17 cellular contexts compared by ENCODE assay signal in genomic region chr1:184021666-184022198, GRCh38. TPM values are rescaled to one million over a fixed set of nuclear protein-coding genes. Genes with fewer than 3 reads are reported as not detected.
DNase-seq lines count a peak whose midpoint lies in the region; TF ChIP-seq lines count a peak whose summit lies in the region.
"Had no signal": no experiment of that assay in that cellular context is flagged by ENCODE, and none has a peak within 500 bp of the region (broad histone marks: within the 10 kb centered on the region; RNA-seq: fewer than 3 reads in every experiment).

No MANE protein-coding gene starts in this region.

- WGBS in suprapubic skin, result 52% methylated on average over 1 of the region's 1 CpG

- no peak for TF ChIP-seq POLR2A in suprapubic skin (IDR thresholded peaks at IDR 0.05)

- no peaks in the 10 kb centered on the region for H3K36me3 Mint-ChIP-seq in activated CD4-positive, alpha-beta memory T cell treated with anti-CD3 and anti-CD28 coated beads for 36 hours
- H3K36me3 Mint-ChIP-seq: activated naive CD8-positive, alpha-beta T cell treated with anti-CD3 and anti-CD28 coated beads for 36 hours; CD4-positive, alpha-beta memory T cell had no signal

- POLR2A ChIA-PET in activated CD4-positive, alpha-beta memory T cell treated with anti-CD3 and anti-CD28 coated beads for 36 hours (lab: Charles Lee), result no interaction called here

- H3K9me3 ChIP-seq in suprapubic skin, result no peaks in the 10 kb centered on the region

- H3K4me1 ChIP-seq in suprapubic skin, result peaks cover 15% of the 10 kb centered on the region

- H3K36me3 ChIP-seq in suprapubic skin, result no peaks in the 10 kb centered on the region

- intact Hi-C loops in activated CD4-positive, alpha-beta memory T cell treated with anti-CD3 and anti-CD28 coated beads for 36 hours (cut with micrococcal nuclease), result no loop called here

- H3K27ac ChIP-seq in suprapubic skin, result no peak overlapping the region

- H3K27ac Mint-ChIP-seq in activated CD4-positive, alpha-beta memory T cell treated with anti-CD3 and anti-CD28 coated beads for 36 hours, result no peak overlapping the region
- H3K27ac Mint-ChIP-seq: activated CD4-positive, alpha-beta T cell treated with anti-CD3 and anti-CD28 coated beads, Interleukin-2, amount 10 ng/mL, durations not matched to agents 24 days and 14 days; activated naive CD8-positive, alpha-beta T cell treated with anti-CD3 and anti-CD28 coated beads for 36 hours; activated T-cell treated with anti-CD3 and anti-CD28 coated beads, Interleukin-2, amount 50 U/mL, for 24 hours; HFFc6 had no signal

- H3K4me1 Mint-ChIP-seq in activated CD4-positive, alpha-beta memory T cell treated with anti-CD3 and anti-CD28 coated beads for 36 hours (ENCODE audit: low read depth), result no peaks in the 10 kb centered on the region
- H3K4me1 Mint-ChIP-seq: activated CD4-positive, alpha-beta T cell treated with anti-CD3 and anti-CD28 coated beads, Interleukin-2, amount 10 ng/mL, durations not matched to agents 24 days and 14 days; activated naive CD8-positive, alpha-beta T cell treated with anti-CD3 and anti-CD28 coated beads for 36 hours; CD4-positive, alpha-beta memory T cell had no signal

- no peak for TF ChIP-seq CTCF in choroid plexus epithelial cell (conservative IDR thresholded peaks at IDR 0.05; ENCODE audit: low read depth, low read length)
- TF ChIP-seq CTCF in suprapubic skin (IDR thresholded peaks at IDR 0.05), result no peak

- DNase-seq in NCI-H345 (lab: John Stamatoyannopoulos, UW), result peak; percentile 53
- no peak for DNase-seq in NCI-H345 treated with DMSO at 0.1 percent for 48 hours (lab: John Stamatoyannopoulos, UW; ENCODE audit: unreplicated experiment)
- peak; percentile 13 for DNase-seq in choroid plexus epithelial cell (ENCODE audit: low read depth)
- DNase-seq in medulla oblongata (ENCODE audit: extremely low spot score), result peak; percentile 73
- DNase-seq in superior temporal gyrus (ENCODE audit: extremely low spot score), result peak; percentile 84
- DNase-seq in suprapubic skin (ENCODE audit: low spot score in 2 of 2), result no peak
- DNase-seq in activated CD4-positive, alpha-beta memory T cell treated with anti-CD3 and anti-CD28 coated beads for 36 hours, result no peak
- DNase-seq in GM03348 (ENCODE audit: low spot score), result no peak
- DNase-seq: activated naive CD8-positive, alpha-beta T cell treated with anti-CD3 and anti-CD28 coated beads for 36 hours; activated T-cell treated with anti-CD3 and anti-CD28 coated beads, Interleukin-2, amount 50 U/mL, for 24 hours; CD4-positive, alpha-beta memory T cell; HFFc6; KG1; kidney; T-helper 9 cell had no signal

- H3K27me3 ChIP-seq in suprapubic skin, result no peaks in the 10 kb centered on the region

- CTCF ChIA-PET in activated CD4-positive, alpha-beta memory T cell treated with anti-CD3 and anti-CD28 coated beads for 36 hours (lab: Charles Lee), result no interaction called here

- TF ChIP-seq EP300 in suprapubic skin (IDR thresholded peaks at IDR 0.05), result no peak

- H3K4me3 ChIP-seq in choroid plexus epithelial cell (ENCODE audit: low read depth, low read length), result no peak overlapping the region
- no peak overlapping the region for H3K4me3 ChIP-seq in suprapubic skin

- no peak overlapping the region for H3K4me3 Mint-ChIP-seq in activated CD4-positive, alpha-beta memory T cell treated with anti-CD3 and anti-CD28 coated beads for 36 hours
- H3K4me3 Mint-ChIP-seq: activated CD4-positive, alpha-beta T cell treated with anti-CD3 and anti-CD28 coated beads, Interleukin-2, amount 10 ng/mL, durations not matched to agents 24 days and 14 days; activated naive CD8-positive, alpha-beta T cell treated with anti-CD3 and anti-CD28 coated beads for 36 hours; activated T-cell treated with anti-CD3 and anti-CD28 coated beads, Interleukin-2, amount 50 U/mL, for 24 hours; CD4-positive, alpha-beta memory T cell; HFFc6 had no signal

- H3K9me3 Mint-ChIP-seq in activated CD4-positive, alpha-beta memory T cell treated with anti-CD3 and anti-CD28 coated beads for 36 hours, result no peaks in the 10 kb centered on the region
- H3K9me3 Mint-ChIP-seq: activated naive CD8-positive, alpha-beta T cell treated with anti-CD3 and anti-CD28 coated beads for 36 hours; activated T-cell treated with anti-CD3 and anti-CD28 coated beads, Interleukin-2, amount 50 U/mL, for 24 hours; CD4-positive, alpha-beta memory T cell; HFFc6 had no signal

- peaks cover 11% of the 10 kb centered on the region for H3K27me3 Mint-ChIP-seq in activated CD4-positive, alpha-beta memory T cell treated with anti-CD3 and anti-CD28 coated beads for 36 hours

RNA-seq across cellular contexts. Expression of gene COLGALT2, which starts 15.8 kb away (rescaled TPM):
- under 1 TPM in 3 of 4 donors, not detected in 1; 0.16 to 0.70 (median 0.17) TPM for total RNA-seq in suprapubic skin
- total RNA-seq in activated CD4-positive, alpha-beta memory T cell treated with anti-CD3 and anti-CD28 coated beads for 36 hours, result 1 to 10 TPM; 2.3 to 2.5 TPM
- total RNA-seq: endothelial cell of umbilical vein had no signal

RNA-seq across cellular contexts. Expression of gene TSEN15, which starts 29.8 kb away (rescaled TPM):
- 10 to 100 TPM; 14.8 to 24.7 (median 21.3) TPM for total RNA-seq in suprapubic skin
- 10 to 100 TPM; 44.1 to 44.3 TPM for total RNA-seq in activated CD4-positive, alpha-beta memory T cell treated with anti-CD3 and anti-CD28 coated beads for 36 hours

Comparison
In these comparisons a context has a peak if more than half of its experiments do, and no peak if none do; other contexts are left out.
1. DNase-seq: peak in NCI-H345 (single experiment), choroid plexus epithelial cell (single experiment), medulla oblongata (single experiment) and superior temporal gyrus (single experiment); none in NCI-H345 treated with DMSO at 0.1 percent for 48 hours (single experiment), suprapubic skin (0 of 2), activated CD4-positive, alpha-beta memory T cell treated with anti-CD3 and anti-CD28 coated beads for 36 hours (single experiment) and GM03348 (single experiment).